ENCODE assay signal across 11 cellular contexts in genomic region chr20:6590891-6591679, GRCh38.
DNase-seq lines count a peak whose midpoint lies in the region; ATAC-seq and TF ChIP-seq lines count a peak whose summit lies in the region.
"Had no signal": no experiment of that assay in that cellular context is flagged by ENCODE, and none has a peak within 500 bp of the region (broad histone marks: within the 10 kb centered on the region; RNA-seq: fewer than 3 reads in every experiment).

No MANE protein-coding gene starts in this region.

- DNase-seq in AG20443 (ENCODE audit: low spot score) (peak; percentile 34), NCI-H226 (peak; percentile 82), dermis blood vessel endothelial cell (peak; percentile 80), mucosa of descending colon (peak in 2 of 3 donors; percentile 30 to 54), activated T-cell treated with anti-CD3 and anti-CD28 coated beads for 4 hours (no peak)
- no peak for DNase-seq in stimulated activated naive CD8-positive, alpha-beta T cell treated with anti-CD3 and anti-CD28 coated beads, Interleukin-15, Interleukin-2, amounts not matched to agents 100 U/mL and 50 U/mL, for 24 hours
- DNase-seq: activated effector memory CD4-positive, alpha-beta T cell treated with Interleukin-2 at 50 U/mL for 16 hours; NCI-H187 treated with DMSO at 0.1 percent for 48 hours; thyroid gland had no signal

- H3K36me3 ChIP-seq in mucosa of descending colon (ENCODE audit: low read depth) = no peaks in the 10 kb centered on the region
- H3K36me3 ChIP-seq: thyroid gland had no signal

- H3K4me3 ChIP-seq in mucosa of descending colon = no peak overlapping the region
- H3K4me3 ChIP-seq: thyroid gland had no signal

- ATAC-seq in mucosa of descending colon = peak; percentile 89
- ATAC-seq in activated T-helper 17 cell treated with anti-CD3 and anti-CD28 coated beads, Interleukin-2, amount 50 U/mL, for 72 hours (replicated peaks) = no peak
- no peak for ATAC-seq in stimulated activated naive CD8-positive, alpha-beta T cell treated with anti-CD3 and anti-CD28 coated beads, Interleukin-15, Interleukin-2, amounts not matched to agents 100 U/mL and 50 U/mL, for 24 hours
- no peak for ATAC-seq in GM18517 (IDR thresholded peaks at IDR 0.05; ENCODE audit: unreplicated experiment)

- no peaks in the 10 kb centered on the region for H3K36me3 Mint-ChIP-seq in activated T-helper 17 cell treated with anti-CD3 and anti-CD28 coated beads, Interleukin-2, amount 50 U/mL, for 72 hours (ENCODE audit: low read depth)

- H3K4me1 Mint-ChIP-seq in activated T-helper 17 cell treated with anti-CD3 and anti-CD28 coated beads, Interleukin-2, amount 50 U/mL, for 72 hours = no peaks in the 10 kb centered on the region

- no peaks in the 10 kb centered on the region for H3K4me1 ChIP-seq in mucosa of descending colon (ENCODE audit: low read depth)
- H3K4me1 ChIP-seq: thyroid gland had no signal

- no peak overlapping the region for H3K4me3 Mint-ChIP-seq in activated T-helper 17 cell treated with anti-CD3 and anti-CD28 coated beads, Interleukin-2, amount 50 U/mL, for 72 hours

- peaks cover 15% of the 10 kb centered on the region for H3K9me3 Mint-ChIP-seq in activated T-helper 17 cell treated with anti-CD3 and anti-CD28 coated beads, Interleukin-2, amount 50 U/mL, for 72 hours

- no peak for TF ChIP-seq CTCF in mucosa of descending colon (IDR thresholded peaks at IDR 0.05)

- H3K27me3 Mint-ChIP-seq in activated T-helper 17 cell treated with anti-CD3 and anti-CD28 coated beads, Interleukin-2, amount 50 U/mL, for 72 hours = no peaks in the 10 kb centered on the region

- intact Hi-C loops in mucosa of descending colon (cut with DNase I, micrococcal nuclease) = no loop called here

- H3K9me3 ChIP-seq in mucosa of descending colon = no peaks in the 10 kb centered on the region
- H3K9me3 ChIP-seq: thyroid gland had no signal

- no peak overlapping the region for H3K27ac Mint-ChIP-seq in activated T-helper 17 cell treated with anti-CD3 and anti-CD28 coated beads, Interleukin-2, amount 50 U/mL, for 72 hours

Comparison
In these comparisons a context has a peak if more than half of its experiments do, and no peak if none do; other contexts are left out.
1. DNase-seq: peak in AG20443 (single experiment), NCI-H226 (single experiment), dermis blood vessel endothelial cell (single experiment) and mucosa of descending colon (2 of 3); none in stimulated activated naive CD8-positive, alpha-beta T cell treated with anti-CD3 and anti-CD28 coated beads, Interleukin-15, Interleukin-2, amounts not matched to agents 100 U/mL and 50 U/mL, for 24 hours (single experiment) and activated T-cell treated with anti-CD3 and anti-CD28 coated beads for 4 hours (single experiment).